In genomic region chr7:106947244-106947728, GRCh38 we compare ENCODE assay signal across 8 cellular contexts.
A peak's percentile ranks its signal among the peaks of the same experiment; 100 is the strongest.
DNase-seq lines count a peak whose midpoint lies in the region; ATAC-seq, FAIRE-seq and TF ChIP-seq lines count a peak whose summit lies in the region.

No MANE protein-coding gene starts in this region.

- no peaks in the 10 kb centered on the region for H3K36me3 ChIP-seq in Loucy (ENCODE audit: insufficient read depth, low read length)

- DNase-seq in CD1c-positive myeloid dendritic cell (ENCODE audit: extremely low spot score) (peak; percentile 76), RCC 7860 (ENCODE audit: low spot score) (peak; percentile 50), brain pericyte (ENCODE audit: low read depth, low spot score) (peak; percentile 31), inferior parietal cortex (ENCODE audit: extremely low spot score) (peak; percentile 86)
- DNase-seq in stimulated activated effector memory CD8-positive, alpha-beta T cell treated with anti-CD3 and anti-CD28 coated beads, Interleukin-12 subunit alpha, Interleukin-12 subunit beta, amount 100 ng/mL, for 72 hours (ENCODE audit: low spot score in 2 of 2) = peak in 1 of 2 donors; percentile 53

- no peaks in the 10 kb centered on the region for H4K20me1 ChIP-seq in Loucy (ENCODE audit: insufficient read depth, low read length, poor library complexity, severe bottlenecking)

- no peak overlapping the region for H3K4me3 Mint-ChIP-seq in stimulated activated effector memory CD8-positive, alpha-beta T cell treated with anti-CD3 and anti-CD28 coated beads, Interleukin-12 subunit alpha, Interleukin-12 subunit beta, amount 100 ng/mL, for 72 hours

- H3F3A ChIP-seq in Loucy (ENCODE audit: low read depth) = no peaks in the 10 kb centered on the region

- no peak overlapping the region for H3K4me2 ChIP-seq in Loucy (ENCODE audit: low read depth, low read length, poor library complexity, severe bottlenecking)

- peak; percentile 88 for TF ChIP-seq CTCF in Loucy (conservative IDR thresholded peaks at IDR 0.05; ENCODE audit: low read length)

- H3K27me3 ChIP-seq in Loucy (ENCODE audit: insufficient read depth, low read length, poor library complexity, severe bottlenecking) = no peaks in the 10 kb centered on the region

- no peaks in the 10 kb centered on the region for H3K4me1 Mint-ChIP-seq in stimulated activated effector memory CD8-positive, alpha-beta T cell treated with anti-CD3 and anti-CD28 coated beads, Interleukin-12 subunit alpha, Interleukin-12 subunit beta, amount 100 ng/mL, for 72 hours

- no peak overlapping the region for H3K27ac Mint-ChIP-seq in stimulated activated effector memory CD8-positive, alpha-beta T cell treated with anti-CD3 and anti-CD28 coated beads, Interleukin-12 subunit alpha, Interleukin-12 subunit beta, amount 100 ng/mL, for 72 hours

- no peaks in the 10 kb centered on the region for H3K79me2 ChIP-seq in Loucy (ENCODE audit: insufficient read depth, low read length)

- no peaks in the 10 kb centered on the region for H3K9me2 ChIP-seq in Loucy (replicated peaks; ENCODE audit: low read depth, low read length)

- H3K4me1 ChIP-seq in Loucy (ENCODE audit: insufficient read depth, low read length, poor library complexity, severe bottlenecking) = no peaks in the 10 kb centered on the region

- FAIRE-seq in RCC 7860 (lab: Jason Lieb, UNC) = peak; percentile 53

- no peaks in the 10 kb centered on the region for H3K9me3 Mint-ChIP-seq in stimulated activated effector memory CD8-positive, alpha-beta T cell treated with anti-CD3 and anti-CD28 coated beads, Interleukin-12 subunit alpha, Interleukin-12 subunit beta, amount 100 ng/mL, for 72 hours

- H3K9ac ChIP-seq in Loucy (ENCODE audit: low read depth, low read length, poor library complexity, severe bottlenecking) = no peak overlapping the region

- H2AFZ ChIP-seq in Loucy (ENCODE audit: low read length) = no peak overlapping the region

- ATAC-seq in GM18867 (IDR thresholded peaks at IDR 0.05; ENCODE audit: unreplicated experiment) (peak; percentile 64), GM21619 (IDR thresholded peaks at IDR 0.05; ENCODE audit: unreplicated experiment) (no peak)
- ATAC-seq in stimulated activated effector memory CD8-positive, alpha-beta T cell treated with anti-CD3 and anti-CD28 coated beads, Interleukin-12 subunit alpha, Interleukin-12 subunit beta, amount 100 ng/mL, for 72 hours = peak; percentile 61

- H3K4me3 ChIP-seq in Loucy (ENCODE audit: low read length, poor library complexity, severe bottlenecking) = no peak overlapping the region

- H3K9me3 ChIP-seq in Loucy (ENCODE audit: insufficient read depth, low read depth, low read length) = no peaks in the 10 kb centered on the region

- no peaks in the 10 kb centered on the region for H3K36me3 Mint-ChIP-seq in stimulated activated effector memory CD8-positive, alpha-beta T cell treated with anti-CD3 and anti-CD28 coated beads, Interleukin-12 subunit alpha, Interleukin-12 subunit beta, amount 100 ng/mL, for 72 hours
